9 cellular contexts compared by ENCODE assay signal in genomic region chr5:62284946-62285891, GRCh38. TPM values are rescaled to one million over a fixed set of nuclear protein-coding genes. Genes with fewer than 3 reads are reported as not detected.
DNase-seq lines count a peak whose midpoint lies in the region; ATAC-seq lines count a peak whose summit lies in the region.
"Had no signal": no experiment of that assay in that cellular context is flagged by ENCODE, and none has a peak within 500 bp of the region (broad histone marks: within the 10 kb centered on the region; RNA-seq: fewer than 3 reads in every experiment).

No MANE protein-coding gene starts in this region.

- intact Hi-C loops in activated T-helper 1 cell treated with anti-CD3 and anti-CD28 coated beads, Interleukin-12 subunit alpha, Interleukin-12 subunit beta, Interleukin-2, Interleukin-4 antibody, amounts not matched to agents 30 ng/mL and 10 ng/mL and 1 ng/mL, durations not matched to agents 14 hours and 24 hours and 36 hours (cut with micrococcal nuclease): loop anchor here (1.0 to 10.0 kb wide), 15 partner anchors 8 to 1120 kb away; partner anchors contain the start of genes IPO11, LRRC70, SMIM15 and ZSWIM6
- intact Hi-C loops in head of caudate nucleus (cut with DNase I): no loop called here

- H3K36me3 Mint-ChIP-seq in activated T-helper 1 cell treated with anti-CD3 and anti-CD28 coated beads, Interleukin-12 subunit alpha, Interleukin-12 subunit beta, Interleukin-2, Interleukin-4 antibody, amounts not matched to agents 30 ng/mL and 10 ng/mL and 1 ng/mL, durations not matched to agents 14 hours and 24 hours and 36 hours (ENCODE audit: low read depth): peaks cover 31% of the 10 kb centered on the region

- DNase-seq in activated T-helper 1 cell treated with anti-CD3 and anti-CD28 coated beads, Interleukin-12 subunit alpha, Interleukin-12 subunit beta, Interleukin-2, Interleukin-4 antibody, amounts not matched to agents 30 ng/mL and 10 ng/mL and 1 ng/mL, durations not matched to agents 14 hours and 24 hours and 36 hours (ENCODE audit: low spot score): peak; percentile 69
- peak; percentile 25 to 40 for DNase-seq in stimulated activated CD8-positive, alpha-beta memory T cell treated with anti-CD3 and anti-CD28 coated beads, Interleukin-7, amount 100 ng/mL, for 4 hours (ENCODE audit: low read depth in 2 of 2)
- DNase-seq in effector CD4-positive, alpha-beta T cell: no peak
- DNase-seq in head of caudate nucleus: no peak
- DNase-seq: amniotic stem cell, NCI-H510A treated with DMSO at 0.1 percent for 48 hours had no signal

- peaks cover 40% of the 10 kb centered on the region for H3K9me3 Mint-ChIP-seq in activated T-helper 1 cell treated with anti-CD3 and anti-CD28 coated beads, Interleukin-12 subunit alpha, Interleukin-12 subunit beta, Interleukin-2, Interleukin-4 antibody, amounts not matched to agents 30 ng/mL and 10 ng/mL and 1 ng/mL, durations not matched to agents 14 hours and 24 hours and 36 hours

- peak; percentile 83 for ATAC-seq in GM19463 (IDR thresholded peaks at IDR 0.05; ENCODE audit: unreplicated experiment)
- ATAC-seq in HG03108 (IDR thresholded peaks at IDR 0.05; ENCODE audit: unreplicated experiment): peak; percentile 65
- no peak for ATAC-seq in GM21528 (IDR thresholded peaks at IDR 0.05; ENCODE audit: low FRiP score, unreplicated experiment)

- H3K4me3 Mint-ChIP-seq in activated T-helper 1 cell treated with anti-CD3 and anti-CD28 coated beads, Interleukin-12 subunit alpha, Interleukin-12 subunit beta, Interleukin-2, Interleukin-4 antibody, amounts not matched to agents 30 ng/mL and 10 ng/mL and 1 ng/mL, durations not matched to agents 14 hours and 24 hours and 36 hours: peak overlapping the region; percentile 51

- H3K4me1 Mint-ChIP-seq in activated T-helper 1 cell treated with anti-CD3 and anti-CD28 coated beads, Interleukin-12 subunit alpha, Interleukin-12 subunit beta, Interleukin-2, Interleukin-4 antibody, amounts not matched to agents 30 ng/mL and 10 ng/mL and 1 ng/mL, durations not matched to agents 14 hours and 24 hours and 36 hours (ENCODE audit: low read depth): peaks cover 83% of the 10 kb centered on the region

- H3K27ac Mint-ChIP-seq in activated T-helper 1 cell treated with anti-CD3 and anti-CD28 coated beads, Interleukin-12 subunit alpha, Interleukin-12 subunit beta, Interleukin-2, Interleukin-4 antibody, amounts not matched to agents 30 ng/mL and 10 ng/mL and 1 ng/mL, durations not matched to agents 14 hours and 24 hours and 36 hours: peak overlapping the region; percentile 95

- H3K27me3 Mint-ChIP-seq in activated T-helper 1 cell treated with anti-CD3 and anti-CD28 coated beads, Interleukin-12 subunit alpha, Interleukin-12 subunit beta, Interleukin-2, Interleukin-4 antibody, amounts not matched to agents 30 ng/mL and 10 ng/mL and 1 ng/mL, durations not matched to agents 14 hours and 24 hours and 36 hours (ENCODE audit: insufficient read depth): peaks cover 1% of the 10 kb centered on the region

RNA-seq across cellular contexts. Expression of gene KIF2A, which starts 20.8 kb away (rescaled TPM):
- total RNA-seq in activated T-helper 1 cell treated with anti-CD3 and anti-CD28 coated beads, Interleukin-12 subunit alpha, Interleukin-12 subunit beta, Interleukin-2, Interleukin-4 antibody, amounts not matched to agents 30 ng/mL and 10 ng/mL and 1 ng/mL, durations not matched to agents 14 hours and 24 hours and 36 hours: 235 and 240 TPM in 2 replicates

Comparison
In these comparisons a context has a peak if more than half of its experiments do, and no peak if none do; other contexts are left out.
1. DNase-seq: peak in activated T-helper 1 cell treated with anti-CD3 and anti-CD28 coated beads, Interleukin-12 subunit alpha, Interleukin-12 subunit beta, Interleukin-2, Interleukin-4 antibody, amounts not matched to agents 30 ng/mL and 10 ng/mL and 1 ng/mL, durations not matched to agents 14 hours and 24 hours and 36 hours (single experiment) and stimulated activated CD8-positive, alpha-beta memory T cell treated with anti-CD3 and anti-CD28 coated beads, Interleukin-7, amount 100 ng/mL, for 4 hours (2 of 2); none in effector CD4-positive, alpha-beta T cell (single experiment) and head of caudate nucleus (0 of 42).